8 cellular contexts compared by ENCODE assay signal in genomic region chr1:85047472-85048295, GRCh38. TPM values are rescaled to one million over a fixed set of nuclear protein-coding genes. Genes with fewer than 3 reads are reported as not detected.
A peak's percentile ranks its signal among the peaks of the same experiment; 100 is the strongest.
DNase-seq lines count a peak whose midpoint lies in the region; ATAC-seq and FAIRE-seq lines count a peak whose summit lies in the region.

No MANE protein-coding gene starts in this region.

- H3K4me1 ChIP-seq in ectodermal cell (ENCODE audit: control insufficient read depth, insufficient read depth, low read length): no peaks in the 10 kb centered on the region

- no peak overlapping the region for H3K27ac ChIP-seq in ectodermal cell (ENCODE audit: insufficient read depth, low read depth, low read length, poor library complexity, severe bottlenecking)

- ATAC-seq in HG02623 (IDR thresholded peaks at IDR 0.05; ENCODE audit: unreplicated experiment): peak; percentile 44

- H3K36me3 ChIP-seq in ectodermal cell (ENCODE audit: control insufficient read depth, insufficient read depth, low read length): no peaks in the 10 kb centered on the region

- DNase-seq in activated gamma-delta T cell (lab: John Stamatoyannopoulos, UW) (peak; percentile 22), activated gamma-delta T cell treated with Interleukin-2 at 50 U/mL for 16 hours (no peak), NCI-H510A treated with DMSO at 0.1 percent for 48 hours (lab: John Stamatoyannopoulos, UW) (peak; percentile 69), myocyte (ENCODE audit: low read depth) (peak; percentile 34), GM19239 (ENCODE audit: insufficient read length, low spot score) (no peak)
- no peak for DNase-seq in effector CD4-positive, alpha-beta T cell

- FAIRE-seq in GM19239 (lab: Jason Lieb, UNC): no peak

- WGBS in ectodermal cell, 2 experiments: 1% methylated on average over 55 of the region's 55 CpGs

- H3K9me3 ChIP-seq in ectodermal cell (ENCODE audit: control insufficient read depth, low read length): no peaks in the 10 kb centered on the region

- peak overlapping the region; percentile 35 for H3K4me3 ChIP-seq in ectodermal cell (ENCODE audit: insufficient read depth, low read depth, low read length)

- H3K27me3 ChIP-seq in ectodermal cell (ENCODE audit: control insufficient read depth, insufficient read depth, low read length, poor library complexity, severe bottlenecking): peaks cover 74% of the 10 kb centered on the region

RNA-seq across cellular contexts. Expression of gene MCOLN3, which starts 0.6 kb away (rescaled TPM):
- 0.59 TPM for polyA plus RNA-seq in ectodermal cell (2013, experiment 1 of 4)
- 0.43 TPM for polyA plus RNA-seq in ectodermal cell (2013, experiment 2 of 4)
- polyA plus RNA-seq in ectodermal cell (2013, experiment 3 of 4): 0.27 TPM
- polyA plus RNA-seq in ectodermal cell (2013, experiment 4 of 4): 0.32 TPM
- total RNA-seq in myocyte: 2.9 and 3.0 TPM in 2 replicates
- 0.28 TPM for polyA plus RNA-seq in myocyte (2012)

RNA-seq across cellular contexts. Expression of gene MCOLN2, which starts 50.8 kb away (rescaled TPM):
- 0.41 TPM for polyA plus RNA-seq in ectodermal cell (2013, experiment 1 of 4)
- polyA plus RNA-seq in ectodermal cell (2013, experiment 2 of 4): 0.75 TPM
- polyA plus RNA-seq in ectodermal cell (2013, experiment 3 of 4): 0.37 TPM
- 0.49 TPM for polyA plus RNA-seq in ectodermal cell (2013, experiment 4 of 4)
- 0.48 TPM in 1 of 2 replicates, not detected in the other for total RNA-seq in myocyte
- polyA plus RNA-seq in myocyte (2012): 0.05 TPM

Comparison
In these comparisons a context has a peak if more than half of its experiments do, and no peak if none do; other contexts are left out.
1. DNase-seq: peak in activated gamma-delta T cell (single experiment), NCI-H510A treated with DMSO at 0.1 percent for 48 hours (single experiment) and myocyte (single experiment); none in activated gamma-delta T cell treated with Interleukin-2 at 50 U/mL for 16 hours (single experiment), GM19239 (single experiment) and effector CD4-positive, alpha-beta T cell (single experiment).